In the genomic region with DNA sequence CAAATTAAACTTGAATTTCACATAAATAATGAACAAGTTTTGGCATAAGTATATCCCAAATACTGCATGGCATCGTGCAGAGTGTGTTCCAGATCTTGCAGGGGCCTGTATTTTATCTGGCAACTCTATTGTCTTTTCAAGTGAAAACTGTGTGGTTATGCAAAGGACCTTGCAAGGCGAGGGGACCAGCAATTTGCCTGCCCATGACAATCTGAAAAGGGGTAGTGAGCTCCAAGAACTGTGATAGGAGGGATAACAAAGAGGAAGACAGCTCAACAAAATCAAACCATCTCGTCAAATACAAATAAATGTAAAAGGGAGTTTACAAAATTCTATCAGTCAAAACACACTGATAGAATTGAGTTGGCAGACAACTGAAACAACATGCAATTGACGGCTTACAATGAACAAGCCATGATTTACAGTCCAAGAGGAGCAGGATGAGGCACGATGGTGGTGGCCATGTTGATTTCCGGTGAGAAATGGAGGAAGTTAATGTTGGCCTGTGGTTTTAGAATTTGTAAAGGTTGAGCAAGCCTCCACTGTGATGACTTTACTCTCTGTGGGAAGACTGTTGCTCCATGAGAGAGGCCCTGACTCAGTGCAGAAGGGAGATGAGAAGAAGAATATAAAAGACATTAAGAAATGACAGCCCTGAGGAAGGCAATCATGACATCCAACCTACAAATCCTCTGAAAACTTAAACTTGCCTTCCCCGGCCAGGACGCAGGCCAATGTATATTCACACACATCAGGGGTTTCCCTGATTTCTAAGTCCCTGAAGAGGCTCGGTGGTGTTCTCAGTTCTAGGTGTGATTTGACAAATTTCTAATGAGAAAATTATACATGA, we compare ENCODE assay signal across 8 cellular contexts.
DNase-seq lines count a peak whose midpoint lies in the region; ATAC-seq, FAIRE-seq and TF ChIP-seq lines count a peak whose summit lies in the region.

No MANE protein-coding gene starts in this region.

- peaks cover 43% of the 10 kb centered on the region for H3K4me1 Mint-ChIP-seq in activated T-cell treated with anti-CD3 and anti-CD28 coated beads, Interleukin-2, amount 50 U/mL, for 24 hours (ENCODE audit: low read depth)

- H3K27ac Mint-ChIP-seq in activated T-cell treated with anti-CD3 and anti-CD28 coated beads, Interleukin-2, amount 50 U/mL, for 24 hours: peak overlapping the region; percentile 90

- no peaks in the 10 kb centered on the region for H3K9me3 Mint-ChIP-seq in activated T-cell treated with anti-CD3 and anti-CD28 coated beads, Interleukin-2, amount 50 U/mL, for 24 hours

- peak; percentile 27 for FAIRE-seq in GM12892 (lab: Jason Lieb, UNC)

- peak overlapping the region; percentile 21 for H3K4me3 Mint-ChIP-seq in activated T-cell treated with anti-CD3 and anti-CD28 coated beads, Interleukin-2, amount 50 U/mL, for 24 hours

- H3K36me3 Mint-ChIP-seq in activated T-cell treated with anti-CD3 and anti-CD28 coated beads, Interleukin-2, amount 50 U/mL, for 24 hours (ENCODE audit: low read depth): no peaks in the 10 kb centered on the region

- peak; percentile 73 for ATAC-seq in GM21723 (IDR thresholded peaks at IDR 0.05; ENCODE audit: unreplicated experiment)

- DNase-seq in GM12892 (ENCODE audit: insufficient read length) (peak; percentile 33), KG1 (lab: John Stamatoyannopoulos, UW) (peak; percentile 80), kidney tubule cell (ENCODE audit: low spot score) (peak; percentile 66), NCI-H510A (lab: John Stamatoyannopoulos, UW) (no peak), NCI-H2227 (lab: John Stamatoyannopoulos, UW; ENCODE audit: unreplicated experiment) (no peak), NCI-H82 (lab: John Stamatoyannopoulos, UW) (no peak)
- DNase-seq in activated T-cell treated with anti-CD3 and anti-CD28 coated beads, Interleukin-2, amount 50 U/mL, for 24 hours: peak; percentile 48

- peak; percentile 20; the same call in 1 of the 2 replicates for TF ChIP-seq POLR2A in GM12892 (IDR thresholded peaks at IDR 0.05; ENCODE audit: low read depth, low read length)

- no peaks in the 10 kb centered on the region for H3K27me3 Mint-ChIP-seq in activated T-cell treated with anti-CD3 and anti-CD28 coated beads, Interleukin-2, amount 50 U/mL, for 24 hours

Comparison
In these comparisons a context has a peak if more than half of its experiments do, and no peak if none do; other contexts are left out.
1. DNase-seq: peak in GM12892 (single experiment), KG1 (single experiment), activated T-cell treated with anti-CD3 and anti-CD28 coated beads, Interleukin-2, amount 50 U/mL, for 24 hours (single experiment) and kidney tubule cell (single experiment); none in NCI-H510A (single experiment), NCI-H2227 (single experiment) and NCI-H82 (single experiment).